ENCODE assay signal across 16 cellular contexts in genomic region chr1:153174624-153175023, GRCh38. TPM values are rescaled to one million over a fixed set of nuclear protein-coding genes. Genes with fewer than 3 reads are reported as not detected.
DNase-seq lines count a peak whose midpoint lies in the region; ATAC-seq and TF ChIP-seq lines count a peak whose summit lies in the region.
"Had no signal": no experiment of that assay in that cellular context is flagged by ENCODE, and none has a peak within 500 bp of the region (broad histone marks: within the 10 kb centered on the region; RNA-seq: fewer than 3 reads in every experiment).

No MANE protein-coding gene starts in this region.

- TF ChIP-seq CTCF in RWPE1 (conservative IDR thresholded peaks at IDR 0.05; ENCODE audit: low read depth), result no peak
- TF ChIP-seq CTCF in epithelial cell of esophagus (IDR thresholded peaks at IDR 0.05; ENCODE audit: insufficient read depth, low read depth, low read length, missing control alignments), result no peak
- TF ChIP-seq CTCF in foreskin keratinocyte (conservative IDR thresholded peaks at IDR 0.05), result peak; percentile 53

- no peak overlapping the region for H3K4ac ChIP-seq in mesenchymal stem cell (ENCODE audit: low read depth in 1 of 2, low read length in 2 of 2)

- H3K23ac ChIP-seq in mesenchymal stem cell (ENCODE audit: low read length in 2 of 2), result no peak overlapping the region

- no peak overlapping the region for H3K18ac ChIP-seq in mesenchymal stem cell (ENCODE audit: low read depth in 1 of 2, low read length in 2 of 2)

- no peaks in the 10 kb centered on the region for H3K79me1 ChIP-seq in mesenchymal stem cell (replicated peaks; ENCODE audit: low read length, poor library complexity, severe bottlenecking)

- no peaks in the 10 kb centered on the region for H3K36me3 ChIP-seq in mesenchymal stem cell (ENCODE audit: control insufficient read depth in 1 of 2, insufficient read depth in 2 of 2, low read depth in 1 of 2, low read length in 2 of 2)
- H3K36me3 ChIP-seq: BE2C had no signal

- ATAC-seq in foreskin keratinocyte, result peak; percentile 83
- ATAC-seq: A549 had no signal

- H2BK5ac ChIP-seq in mesenchymal stem cell (ENCODE audit: low read depth, low read length, poor library complexity, severe bottlenecking), result no peak overlapping the region

- H4K91ac ChIP-seq in mesenchymal stem cell (ENCODE audit: low read length), result no peak overlapping the region

- H2AFZ ChIP-seq in mesenchymal stem cell (ENCODE audit: low read depth, low read length), result no peak overlapping the region

- H2BK120ac ChIP-seq in mesenchymal stem cell (ENCODE audit: low read depth, low read length), result no peak overlapping the region

- no peak overlapping the region for H2BK15ac ChIP-seq in mesenchymal stem cell (ENCODE audit: low read depth, poor library complexity, severe bottlenecking)

- no peak overlapping the region for H2BK12ac ChIP-seq in mesenchymal stem cell (ENCODE audit: low read length in 2 of 2)

- POLR2A ChIA-PET in RWPE1 (lab: Yijun Ruan, JAX; ENCODE audit: low non-redundant PET), result no interaction called here

- H3K9me3 ChIP-seq in mesenchymal stem cell (ENCODE audit: control insufficient read depth, low read length), result no peaks in the 10 kb centered on the region
- H3K9me3 ChIP-seq: A549, BE2C had no signal

- no peak overlapping the region for H2AK5ac ChIP-seq in mesenchymal stem cell (ENCODE audit: low read length, severe bottlenecking)

- no peak overlapping the region for H4K8ac ChIP-seq in mesenchymal stem cell (ENCODE audit: low read length)

- no peaks in the 10 kb centered on the region for H3K27me3 ChIP-seq in foreskin keratinocyte
- no peaks in the 10 kb centered on the region for H3K27me3 ChIP-seq in mesenchymal stem cell (ENCODE audit: control insufficient read depth in 1 of 2, insufficient read depth in 1 of 2, low read length in 2 of 2)

- CTCF ChIA-PET in RWPE1 (lab: Yijun Ruan, JAX), result interaction anchor here (1.1 kb wide), 1 partner anchor 14 kb away, joined by 4 read pairs; no protein-coding TSS in a partner anchor

- H3K4me1 ChIP-seq in foreskin keratinocyte (peaks cover 14% of the 10 kb centered on the region), mesenchymal stem cell (ENCODE audit: control insufficient read depth, insufficient read depth, low read depth, low read length) (no peaks in the 10 kb centered on the region)
- H3K4me1 ChIP-seq: A549, BE2C had no signal

- no peak overlapping the region for H3K9ac ChIP-seq in mesenchymal stem cell (ENCODE audit: low read length)

- H3K4me3 ChIP-seq in epithelial cell of esophagus (ENCODE audit: low read length) (no peak overlapping the region), mesenchymal stem cell (ENCODE audit: insufficient read depth in 1 of 2, low read depth in 1 of 2, low read length in 2 of 2) (no peak overlapping the region)
- H3K4me3 ChIP-seq: A549 had no signal

- H3K27ac ChIP-seq in RWPE1, result peak overlapping the region; percentile 73
- peak overlapping the region; percentile 49 for H3K27ac ChIP-seq in foreskin keratinocyte
- H3K27ac ChIP-seq in mesenchymal stem cell (ENCODE audit: low read length, poor library complexity, severe bottlenecking), result no peak overlapping the region
- H3K27ac ChIP-seq: A549, C4-2B had no signal

- no peak overlapping the region for H3K4me2 ChIP-seq in mesenchymal stem cell (ENCODE audit: low read length, poor library complexity, severe bottlenecking)
- H3K4me2 ChIP-seq: A549 had no signal

- DNase-seq in RWPE1 (ENCODE audit: low spot score), result peak; percentile 78
- DNase-seq in epithelial cell of esophagus (ENCODE audit: low read depth), result peak; percentile 94
- peak; percentile 67 to 89 for DNase-seq in foreskin keratinocyte
- DNase-seq in stimulated activated CD4-positive, alpha-beta T cell treated with anti-CD3 and anti-CD28 coated beads, Interleukin-4, amount 100 ng/mL, for 24 hours, result no peak
- DNase-seq in mesenchymal stem cell, result no peak
- DNase-seq in A172 (ENCODE audit: low spot score), result no peak
- no peak for DNase-seq in activated gamma-delta T cell treated with Interleukin-2 at 50 U/mL for 16 hours
- DNase-seq: BE2C; CD4-positive, alpha-beta memory T cell; DMS79; GOT3; H9 had no signal

- H3K14ac ChIP-seq in mesenchymal stem cell (ENCODE audit: low read length in 2 of 2), result no peak overlapping the region

RNA-seq across cellular contexts. Expression of gene SPRR2G, which starts 23.9 kb away (rescaled TPM):
- total RNA-seq in foreskin keratinocyte, result 2.7 and 3.1 TPM in 2 replicates
- polyA plus RNA-seq in foreskin keratinocyte, result 1.4 and 2.9 TPM in 2 replicates
- polyA plus RNA-seq in mesenchymal stem cell (2013, experiment 1 of 2), result 0.10 TPM
- polyA plus RNA-seq in mesenchymal stem cell (2013, experiment 2 of 2), result not detected
- not detected in 2 replicates for total RNA-seq in A172 (2014; rRNA removed; shearing (Covaris generic))
- total RNA-seq: CD4-positive, alpha-beta memory T cell; G401; H9 had no signal
- polyA plus RNA-seq: A549; AG04450; CD4-positive, alpha-beta memory T cell had no signal

RNA-seq across cellular contexts. Expression of gene LELP1, which starts 28.6 kb away (rescaled TPM):
- not detected in 2 replicates for total RNA-seq in foreskin keratinocyte
- not detected in 2 replicates for polyA plus RNA-seq in foreskin keratinocyte
- not detected for polyA plus RNA-seq in mesenchymal stem cell (2013, experiment 1 of 2)
- not detected for polyA plus RNA-seq in mesenchymal stem cell (2013, experiment 2 of 2)
- not detected in 2 replicates for total RNA-seq in A172 (2014; rRNA removed; shearing (Covaris generic))
- total RNA-seq: CD4-positive, alpha-beta memory T cell; G401; H9 had no signal
- polyA plus RNA-seq: A549; AG04450; CD4-positive, alpha-beta memory T cell had no signal

RNA-seq across cellular contexts. Expression of gene PRR9, which starts 42.8 kb away (rescaled TPM):
- 1.2 and 2.9 TPM in 2 replicates for total RNA-seq in foreskin keratinocyte
- polyA plus RNA-seq in foreskin keratinocyte, result 0.78 and 3.5 TPM in 2 replicates
- not detected for polyA plus RNA-seq in mesenchymal stem cell (2013, experiment 1 of 2)
- polyA plus RNA-seq in mesenchymal stem cell (2013, experiment 2 of 2), result not detected
- not detected in 2 replicates for total RNA-seq in A172 (2014; rRNA removed; shearing (Covaris generic))
- total RNA-seq: CD4-positive, alpha-beta memory T cell; G401; H9 had no signal
- polyA plus RNA-seq: A549; AG04450; CD4-positive, alpha-beta memory T cell had no signal

Comparison
In these comparisons a context has a peak if more than half of its experiments do, and no peak if none do; other contexts are left out.
1. DNase-seq: peak in RWPE1 (single experiment), epithelial cell of esophagus (single experiment) and foreskin keratinocyte (2 of 2); none in stimulated activated CD4-positive, alpha-beta T cell treated with anti-CD3 and anti-CD28 coated beads, Interleukin-4, amount 100 ng/mL, for 24 hours (single experiment), mesenchymal stem cell (single experiment), A172 (single experiment) and activated gamma-delta T cell treated with Interleukin-2 at 50 U/mL for 16 hours (single experiment).